In genomic region chr18:8949206-8949605, GRCh38 we compare ENCODE assay signal across 1 cellular context.
TF ChIP-seq lines count a peak whose summit lies in the region.

No MANE protein-coding gene starts in this region.

TF ChIP-seq in HepG2, 621 proteins besides CTCF, POLR2A, EP300 and RAD21 (continued from another document):
- TF ChIP-seq THAP8 (CRISPR knock-in tag; IDR thresholded peaks at IDR 0.05; ENCODE audit: borderline replicate concordance) (no peak), SALL1 (CRISPR knock-in tag; IDR thresholded peaks at IDR 0.05) (no peak)
